In genomic region chr6:6676910-6677441, GRCh38 we compare ENCODE assay signal across 8 cellular contexts.
DNase-seq lines count a peak whose midpoint lies in the region; ATAC-seq and TF ChIP-seq lines count a peak whose summit lies in the region.

No MANE protein-coding gene starts in this region.

- peaks cover 7% of the 10 kb centered on the region for H3K4me1 Mint-ChIP-seq in activated naive CD8-positive, alpha-beta T cell treated with anti-CD3 and anti-CD28 coated beads, Interleukin-2, amount 50 U/mL, for 24 hours

- H4K20me1 ChIP-seq in SU-DHL-6 (ENCODE audit: low read depth, low read length), result no peaks in the 10 kb centered on the region

- no peaks in the 10 kb centered on the region for H3K36me3 Mint-ChIP-seq in activated naive CD8-positive, alpha-beta T cell treated with anti-CD3 and anti-CD28 coated beads, Interleukin-2, amount 50 U/mL, for 24 hours (ENCODE audit: low read depth)

- ATAC-seq in GM19324 (IDR thresholded peaks at IDR 0.05; ENCODE audit: low FRiP score, unreplicated experiment), result peak; percentile 56
- peak; percentile 36 for ATAC-seq in activated naive CD8-positive, alpha-beta T cell treated with anti-CD3 and anti-CD28 coated beads, Interleukin-2, amount 50 U/mL, for 24 hours
- ATAC-seq in left ventricle myocardium superior, result peak; percentile 85
- no peak for ATAC-seq in HG02870 (IDR thresholded peaks at IDR 0.05; ENCODE audit: unreplicated experiment)

- H3K27ac Mint-ChIP-seq in activated naive CD8-positive, alpha-beta T cell treated with anti-CD3 and anti-CD28 coated beads, Interleukin-2, amount 50 U/mL, for 24 hours, result no peak overlapping the region

- H3K4me3 ChIP-seq in AG09309 (ENCODE audit: control insufficient read depth, low read depth, low read length) (no peak overlapping the region), SU-DHL-6 (ENCODE audit: insufficient read depth, low read length, poor library complexity, severe bottlenecking) (no peak overlapping the region)

- H3K27ac ChIP-seq in SU-DHL-6 (ENCODE audit: low read depth, low read length), result no peak overlapping the region

- H3K27me3 ChIP-seq in SU-DHL-6 (ENCODE audit: low read length), result no peaks in the 10 kb centered on the region

- H3K4me2 ChIP-seq in SU-DHL-6 (ENCODE audit: low read depth, low read length, poor library complexity, severe bottlenecking), result no peak overlapping the region

- H3K9me3 Mint-ChIP-seq in activated naive CD8-positive, alpha-beta T cell treated with anti-CD3 and anti-CD28 coated beads, Interleukin-2, amount 50 U/mL, for 24 hours, result no peaks in the 10 kb centered on the region

- H3K4me3 Mint-ChIP-seq in activated naive CD8-positive, alpha-beta T cell treated with anti-CD3 and anti-CD28 coated beads, Interleukin-2, amount 50 U/mL, for 24 hours, result no peak overlapping the region

- H2AFZ ChIP-seq in SU-DHL-6 (ENCODE audit: low read depth, low read length, severe bottlenecking), result peak overlapping the region; percentile 1

- DNase-seq in AG09309 (ENCODE audit: low read depth), result peak; percentile 31
- DNase-seq in NCI-H1092 (lab: John Stamatoyannopoulos, UW), result peak; percentile 19
- peak; percentile 83 for DNase-seq in activated naive CD8-positive, alpha-beta T cell treated with anti-CD3 and anti-CD28 coated beads, Interleukin-2, amount 50 U/mL, for 24 hours
- peak; percentile 71 for DNase-seq in left ventricle myocardium superior
- DNase-seq in retina, result peak; percentile 88

- no peaks in the 10 kb centered on the region for H3K27me3 Mint-ChIP-seq in activated naive CD8-positive, alpha-beta T cell treated with anti-CD3 and anti-CD28 coated beads, Interleukin-2, amount 50 U/mL, for 24 hours

- H3K9ac ChIP-seq in SU-DHL-6 (ENCODE audit: low read length), result no peak overlapping the region

- H3K9me3 ChIP-seq in SU-DHL-6 (ENCODE audit: insufficient read depth, low read length), result no peaks in the 10 kb centered on the region

- no peaks in the 10 kb centered on the region for H3F3A ChIP-seq in SU-DHL-6 (ENCODE audit: insufficient read depth)

- no peaks in the 10 kb centered on the region for H3K79me2 ChIP-seq in SU-DHL-6 (ENCODE audit: insufficient read depth, low read length)

- intact Hi-C loops in left ventricle myocardium superior (cut with micrococcal nuclease), result loop anchor here (10.0 kb wide), 1 partner anchor 568 kb away; no protein-coding TSS in a partner anchor

- no peaks in the 10 kb centered on the region for H3K9me2 ChIP-seq in SU-DHL-6 (replicated peaks; ENCODE audit: insufficient read depth, low read length)

- H3K36me3 ChIP-seq in SU-DHL-6 (ENCODE audit: low read length), result no peaks in the 10 kb centered on the region

- TF ChIP-seq CTCF in AG09309 (IDR thresholded peaks at IDR 0.05; ENCODE audit: control insufficient read depth, insufficient read depth, low read depth, low read length, missing control alignments) (peak; percentile 94), SU-DHL-6 (IDR thresholded peaks at IDR 0.05; ENCODE audit: insufficient read depth, low read length, poor library complexity, severe bottlenecking) (peak; percentile 98)

Comparison
In these comparisons a context has a peak if more than half of its experiments do, and no peak if none do; other contexts are left out.
1. DNase-seq: peak in every context shown above with its lines; median percentile 88 in retina; 83 in activated naive CD8-positive, alpha-beta T cell treated with anti-CD3 and anti-CD28 coated beads, Interleukin-2, amount 50 U/mL, for 24 hours; 71 in left ventricle myocardium superior; 31 in AG09309; 19 in NCI-H1092.